8 cellular contexts compared by ENCODE assay signal in the genomic region with DNA sequence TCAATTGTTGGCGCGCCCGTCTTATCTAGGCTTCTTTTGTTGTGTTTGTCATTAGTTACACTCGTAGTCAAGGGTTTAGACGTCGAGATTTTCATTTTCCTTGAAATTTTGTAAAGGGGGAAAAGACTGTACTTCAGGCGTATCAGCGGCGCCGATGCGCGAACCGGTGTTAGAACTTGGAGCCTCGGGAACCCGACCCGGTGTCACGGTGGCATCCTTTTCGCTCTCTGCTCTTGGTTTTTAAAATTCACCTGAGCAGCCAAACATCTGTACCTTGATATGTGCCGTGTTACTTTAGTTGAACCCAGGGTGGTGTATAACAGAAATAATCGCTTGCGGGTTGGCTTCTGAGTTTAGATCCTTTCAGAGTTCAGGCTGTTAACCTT. TPM values are rescaled to one million over a fixed set of nuclear protein-coding genes. Genes with fewer than 3 reads are reported as not detected.
A peak's percentile ranks its signal among the peaks of the same experiment; 100 is the strongest.
DNase-seq lines count a peak whose midpoint lies in the region; ATAC-seq and TF ChIP-seq lines count a peak whose summit lies in the region.

No MANE protein-coding gene starts in this region.

- CTCF ChIA-PET in CD8-positive, alpha-beta memory T cell (lab: Charles Lee), result interaction anchor here (3.3 kb wide), 1 partner anchor 12 kb away, joined by 20 read pairs; no protein-coding TSS in a partner anchor

- H3K36me3 Mint-ChIP-seq in CD8-positive, alpha-beta memory T cell, result peaks cover 4 to 39% (median 6%) of the 10 kb centered on the region in 3 donors

- no peaks in the 10 kb centered on the region for H3K27me3 Mint-ChIP-seq in CD8-positive, alpha-beta memory T cell

- POLR2A ChIA-PET in CD8-positive, alpha-beta memory T cell (lab: Charles Lee), result interaction anchor here (0.6 to 1.0 kb wide), 2 partner anchors 50 to 82 kb away, joined by 3 to 4 read pairs; no protein-coding TSS in a partner anchor

- no peak for TF ChIP-seq CTCF in dorsolateral prefrontal cortex (IDR thresholded peaks at IDR 0.05 in 54 of 56, conservative IDR thresholded peaks at IDR 0.05 in 2 of 56; ENCODE audit: low read depth in 1 of 56, partially characterized antibody in 56 of 56)

- H3K9me3 Mint-ChIP-seq in CD8-positive, alpha-beta memory T cell, result no peaks in the 10 kb centered on the region

- peak overlapping the region; percentile 92 for H3K4me3 ChIP-seq in CD8-positive, alpha-beta memory T cell (ENCODE audit: low read length)
- H3K4me3 ChIP-seq in NT2/D1 (ENCODE audit: insufficient read length, low read depth), result peak overlapping the region; percentile 79
- H3K4me3 ChIP-seq in dorsolateral prefrontal cortex, result peak overlapping the region; percentile 67 to 99 (median 89)
- H3K4me3 ChIP-seq in neuron (ENCODE audit: low read length), result peak overlapping the region; percentile 82

- no peak for DNase-seq in CD8-positive, alpha-beta memory T cell
- no peak for DNase-seq in NT2/D1 (ENCODE audit: low read depth, low spot score)
- DNase-seq in dorsolateral prefrontal cortex, result no peak
- no peak for DNase-seq in middle frontal gyrus (ENCODE audit: extremely low spot score, low spot score)
- no peak for DNase-seq in midbrain (lab: John Stamatoyannopoulos, UW)
- no peak for DNase-seq in activated CD4-positive, alpha-beta T cell treated with anti-CD3 and anti-CD28 coated beads, Interleukin-2, amount 50 U/mL, for 4 hours

- no peaks in the 10 kb centered on the region for H3K27me3 ChIP-seq in CD8-positive, alpha-beta memory T cell (ENCODE audit: insufficient read depth, low read length, poor library complexity, severe bottlenecking)
- peaks cover 29% of the 10 kb centered on the region for H3K27me3 ChIP-seq in NT2/D1 (ENCODE audit: insufficient read depth, insufficient read length)
- H3K27me3 ChIP-seq in dorsolateral prefrontal cortex, result no peaks in the 10 kb centered on the region
- H3K27me3 ChIP-seq in neuron (ENCODE audit: insufficient read depth, low read length), result no peaks in the 10 kb centered on the region

- peak overlapping the region; percentile 86 to 98 (median 97) for H3K4me3 Mint-ChIP-seq in CD8-positive, alpha-beta memory T cell

- peaks cover 35% of the 10 kb centered on the region for H3K4me1 ChIP-seq in CD8-positive, alpha-beta memory T cell (ENCODE audit: insufficient read depth, low read length)
- H3K4me1 ChIP-seq in NT2/D1 (ENCODE audit: insufficient read depth, insufficient read length) (peaks cover 2% of the 10 kb centered on the region), neuron (ENCODE audit: insufficient read depth, low read length) (peaks cover 17% of the 10 kb centered on the region)

- peaks cover 17% of the 10 kb centered on the region for H3K36me3 ChIP-seq in CD8-positive, alpha-beta memory T cell (ENCODE audit: insufficient read depth, low read length)
- H3K36me3 ChIP-seq in NT2/D1 (ENCODE audit: insufficient read depth, insufficient read length, low read length) (peaks cover 26% of the 10 kb centered on the region), neuron (ENCODE audit: insufficient read depth, low read length) (peaks cover 25% of the 10 kb centered on the region)

- no peaks in the 10 kb centered on the region for H3K9me3 ChIP-seq in CD8-positive, alpha-beta memory T cell (ENCODE audit: low read length)
- no peaks in the 10 kb centered on the region for H3K9me3 ChIP-seq in NT2/D1 (ENCODE audit: insufficient read depth, low read length)
- H3K9me3 ChIP-seq in neuron (ENCODE audit: low read length), result no peaks in the 10 kb centered on the region

- peak overlapping the region; percentile 85 for H3K27ac ChIP-seq in CD8-positive, alpha-beta memory T cell (ENCODE audit: low read depth, low read length)
- H3K27ac ChIP-seq in dorsolateral prefrontal cortex, result peak overlapping the region in 52 of 59 donors; percentile 42 to 97 (median 88)

- H2AFZ ChIP-seq in neuron (ENCODE audit: low read depth, low read length), result peak overlapping the region; percentile 83

- peak overlapping the region; percentile 80 to 96 (median 94) for H3K27ac Mint-ChIP-seq in CD8-positive, alpha-beta memory T cell

- no peak for ATAC-seq in GM21360 (IDR thresholded peaks at IDR 0.05; ENCODE audit: unreplicated experiment)

- peaks cover 52 to 68% (median 62%) of the 10 kb centered on the region in 3 donors for H3K4me1 Mint-ChIP-seq in CD8-positive, alpha-beta memory T cell

- H3K9ac ChIP-seq in NT2/D1 (ENCODE audit: insufficient read length, low read depth), result peak overlapping the region; percentile 87

- intact Hi-C loops in dorsolateral prefrontal cortex (cut with DNase I), result loop anchor here (1.0 to 5.0 kb wide), 6 partner anchors 51 to 367 kb away; a partner anchor contains a TSS

RNA-seq across cellular contexts. Expression of a gene that starts 0.6 kb away (rescaled TPM):
- 10 to 100 TPM; 45.5 to 47.7 TPM for total RNA-seq in CD8-positive, alpha-beta memory T cell
- 41.3 TPM for polyA plus RNA-seq in CD8-positive, alpha-beta memory T cell
- total RNA-seq in dorsolateral prefrontal cortex, result 10 to 100 TPM; 23.8 to 53.6 (median 39.2) TPM

RNA-seq across cellular contexts. Expression of a gene that starts 50.9 kb away (rescaled TPM):
- total RNA-seq in CD8-positive, alpha-beta memory T cell, result 10 to 100 TPM; 55.3 to 56.4 TPM
- polyA plus RNA-seq in CD8-positive, alpha-beta memory T cell, result 41.6 TPM
- 10 to 100 TPM; 25.5 to 71.7 (median 52.1) TPM for total RNA-seq in dorsolateral prefrontal cortex
